Comparison of ENCODE assay signal across 11 cellular contexts in genomic region chr3:126348308-126348920, GRCh38. TPM values are rescaled to one million over a fixed set of nuclear protein-coding genes. Genes with fewer than 3 reads are reported as not detected.
DNase-seq lines count a peak whose midpoint lies in the region; ATAC-seq and TF ChIP-seq lines count a peak whose summit lies in the region.
"Had no signal": no experiment of that assay in that cellular context is flagged by ENCODE, and none has a peak within 500 bp of the region (broad histone marks: within the 10 kb centered on the region; RNA-seq: fewer than 3 reads in every experiment).

No MANE protein-coding gene starts in this region.

- H3K36me3 ChIP-seq in esophagus muscularis mucosa: peaks cover 66 to 99% (median 86%) of the 10 kb centered on the region in 4 donors
- peaks cover 0 to 19% of the 10 kb centered on the region in 2 donors for H3K36me3 ChIP-seq in gastrocnemius medialis

- H3K9me3 ChIP-seq in esophagus muscularis mucosa (no peaks in the 10 kb centered on the region), gastrocnemius medialis (no peaks in the 10 kb centered on the region)

- in situ Hi-C loops in gastrocnemius medialis (cut with MboI; ENCODE audit: low sequenced_read_pairs in 4 of 4): no loop called here

- H3K36me3 Mint-ChIP-seq in MCF 10A (ENCODE audit: insufficient read depth, unreplicated experiment): no peaks in the 10 kb centered on the region

- H3K27ac ChIP-seq in esophagus muscularis mucosa (replicated peaks in 1 of 4) (peak overlapping the region; percentile 37 to 68 (median 54)), gastrocnemius medialis (peak overlapping the region; percentile 91 to 99 (median 98))

- no peak for ATAC-seq in gastrocnemius medialis

- no peaks in the 10 kb centered on the region for H3K27me3 ChIP-seq in esophagus muscularis mucosa
- no peaks in the 10 kb centered on the region for H3K27me3 ChIP-seq in gastrocnemius medialis

- H3K27ac Mint-ChIP-seq in MCF 10A (ENCODE audit: low read depth, unreplicated experiment): no peak overlapping the region
- H3K27ac Mint-ChIP-seq: stimulated activated naive CD8-positive, alpha-beta T cell treated with anti-CD3 and anti-CD28 coated beads, Interleukin-15, Interleukin-2, amounts not matched to agents 100 ng/mL and 50 ng/mL, for 24 hours had no signal

- DNase-seq in NAMALWA (ENCODE audit: low spot score): peak; percentile 45
- no peak for DNase-seq in esophagus muscularis mucosa (ENCODE audit: extremely low spot score)
- peak in 1 of 2 donors; percentile 19 for DNase-seq in gastrocnemius medialis
- no peak for DNase-seq in T-helper 2 cell
- DNase-seq in UCSD-AML1 (lab: John Stamatoyannopoulos, UW; ENCODE audit: unreplicated experiment): no peak
- no peak for DNase-seq in MCF 10A (ENCODE audit: unreplicated experiment)
- DNase-seq: activated CD4-positive, CD25-positive, alpha-beta regulatory T cell; GF-D8; stimulated activated CD4-positive, alpha-beta T cell treated with anti-CD3 and anti-CD28 coated beads, Interleukin-15, amount 100 ng/mL, for 24 hours had no signal

- TF ChIP-seq POLR2A in esophagus muscularis mucosa (IDR thresholded peaks at IDR 0.05; ENCODE audit: low read depth): no peak
- TF ChIP-seq POLR2A in gastrocnemius medialis (IDR thresholded peaks at IDR 0.05): no peak

- TF ChIP-seq EP300 in esophagus muscularis mucosa (IDR thresholded peaks at IDR 0.05): no peak

- no peaks in the 10 kb centered on the region for H3K27me3 Mint-ChIP-seq in MCF 10A (ENCODE audit: insufficient read depth, unreplicated experiment)
- H3K27me3 Mint-ChIP-seq: stimulated activated naive CD8-positive, alpha-beta T cell treated with anti-CD3 and anti-CD28 coated beads, Interleukin-15, Interleukin-2, amounts not matched to agents 100 ng/mL and 50 ng/mL, for 24 hours had no signal

- TF ChIP-seq CTCF in GM12875 (IDR thresholded peaks at IDR 0.05; ENCODE audit: borderline replicate concordance, insufficient read depth, low read depth, low read length) (peak; percentile 23; the same call in 1 of the 2 replicates), esophagus muscularis mucosa (IDR thresholded peaks at IDR 0.05) (peak in 1 of 3 experiments; percentile 9), gastrocnemius medialis (IDR thresholded peaks at IDR 0.05 in 4 of 5, conservative IDR thresholded peaks at IDR 0.05 in 1 of 5) (peak in 3 of 5 experiments; percentile 27 to 49 (median 38)), MCF 10A (IDR thresholded peaks at IDR 0.05; ENCODE audit: unreplicated experiment) (no peak)

- H3K9me3 Mint-ChIP-seq in MCF 10A (ENCODE audit: unreplicated experiment): no peaks in the 10 kb centered on the region
- H3K9me3 Mint-ChIP-seq: stimulated activated naive CD8-positive, alpha-beta T cell treated with anti-CD3 and anti-CD28 coated beads, Interleukin-15, Interleukin-2, amounts not matched to agents 100 ng/mL and 50 ng/mL, for 24 hours had no signal

- H3K4me3 Mint-ChIP-seq in MCF 10A (ENCODE audit: unreplicated experiment): no peak overlapping the region
- H3K4me3 Mint-ChIP-seq: stimulated activated naive CD8-positive, alpha-beta T cell treated with anti-CD3 and anti-CD28 coated beads, Interleukin-15, Interleukin-2, amounts not matched to agents 100 ng/mL and 50 ng/mL, for 24 hours had no signal

- WGBS in esophagus muscularis mucosa: 90% methylated on average over 12 of the region's 12 CpGs

- CTCF ChIA-PET in MCF 10A (lab: Yijun Ruan, JAX): interaction anchor here (1.3 kb wide), 1 partner anchor 102 kb away, joined by 3 read pairs; no protein-coding TSS in a partner anchor

- H3K4me1 Mint-ChIP-seq in MCF 10A (ENCODE audit: insufficient read depth, unreplicated experiment): no peaks in the 10 kb centered on the region

- POLR2A ChIA-PET in MCF 10A (lab: Yijun Ruan, JAX): no interaction called here

- H3K4me3 ChIP-seq in GM12875 (ENCODE audit: low read depth, low read length) (no peak overlapping the region), esophagus muscularis mucosa (no peak overlapping the region), gastrocnemius medialis (no peak overlapping the region)

- H3K4me1 ChIP-seq in esophagus muscularis mucosa: peaks cover 72 to 93% (median 89%) of the 10 kb centered on the region in 4 donors
- peaks cover 76 to 86% of the 10 kb centered on the region in 2 donors for H3K4me1 ChIP-seq in gastrocnemius medialis

- no TSS peak for BruUV-seq in MCF 10A (replicated peaks; lab: Mats Ljungman, UMichigan)

- intact Hi-C loops in esophagus muscularis mucosa (cut with DNase I) (no loop called here), gastrocnemius medialis (cut with DNase I; ENCODE audit: low total_unique reads) (no loop called here), MCF 10A (cut with micrococcal nuclease) (no loop called here)

RNA-seq across cellular contexts. Expression of gene KLF15, which starts 8.8 kb away (rescaled TPM):
- total RNA-seq in esophagus muscularis mucosa (100 to 1,000 TPM in 2 of 4 donors, 10 to 100 TPM in 2; 84.3 to 208 (median 93.6) TPM), gastrocnemius medialis (100 to 1,000 TPM in 2 of 4 donors, 10 to 100 TPM in 2; 75.1 to 157 (median 106) TPM), MCF 10A (2022) (5.3 and 8.3 TPM in 2 replicates)

RNA-seq across cellular contexts. Expression of gene CFAP100, which starts 46.3 kb away (rescaled TPM):
- not detected for total RNA-seq in esophagus muscularis mucosa
- not detected for total RNA-seq in gastrocnemius medialis
- total RNA-seq in MCF 10A (2022): not detected in 2 replicates
